In genomic region chrX:17736478-17736855, GRCh38 we compare ENCODE assay signal across 1 cellular context.
TF ChIP-seq lines count a peak whose summit lies in the region.

No MANE protein-coding gene starts in this region.

TF ChIP-seq in HEK293, 187 proteins besides CTCF, POLR2A, EP300 and RAD21 (continued from another document and continues in another):
- TF ChIP-seq, protein P1, sequence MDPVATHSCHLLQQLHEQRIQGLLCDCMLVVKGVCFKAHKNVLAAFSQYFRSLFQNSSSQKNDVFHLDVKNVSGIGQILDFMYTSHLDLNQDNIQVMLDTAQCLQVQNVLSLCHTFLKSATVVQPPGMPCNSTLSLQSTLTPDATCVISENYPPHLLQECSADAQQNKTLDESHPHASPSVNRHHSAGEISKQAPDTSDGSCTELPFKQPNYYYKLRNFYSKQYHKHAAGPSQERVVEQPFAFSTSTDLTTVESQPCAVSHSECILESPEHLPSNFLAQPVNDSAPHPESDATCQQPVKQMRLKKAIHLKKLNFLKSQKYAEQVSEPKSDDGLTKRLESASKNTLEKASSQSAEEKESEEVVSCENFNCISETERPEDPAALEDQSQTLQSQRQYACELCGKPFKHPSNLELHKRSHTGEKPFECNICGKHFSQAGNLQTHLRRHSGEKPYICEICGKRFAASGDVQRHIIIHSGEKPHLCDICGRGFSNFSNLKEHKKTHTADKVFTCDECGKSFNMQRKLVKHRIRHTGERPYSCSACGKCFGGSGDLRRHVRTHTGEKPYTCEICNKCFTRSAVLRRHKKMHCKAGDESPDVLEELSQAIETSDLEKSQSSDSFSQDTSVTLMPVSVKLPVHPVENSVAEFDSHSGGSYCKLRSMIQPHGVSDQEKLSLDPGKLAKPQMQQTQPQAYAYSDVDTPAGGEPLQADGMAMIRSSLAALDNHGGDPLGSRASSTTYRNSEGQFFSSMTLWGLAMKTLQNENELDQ (tag by site-specific recombination; IDR thresholded peaks at IDR 0.05; ENCODE audit: low read depth), result no peak
- TF ChIP-seq SETDB1 (IDR thresholded peaks at IDR 0.05; ENCODE audit: insufficient read length, low read length) (no peak), ZNF670 (tag by site-specific recombination; IDR thresholded peaks at IDR 0.05; ENCODE audit: low read depth) (no peak), ZNF488 (tag by site-specific recombination; IDR thresholded peaks at IDR 0.05) (no peak), ZNF112 (tag by site-specific recombination; IDR thresholded peaks at IDR 0.05) (no peak), IKZF3 (tag by site-specific recombination; IDR thresholded peaks at IDR 0.05) (no peak), MEIS1 (CRISPR knock-in tag; IDR thresholded peaks at IDR 0.05; ENCODE audit: borderline replicate concordance) (no peak), ZNF24 (tag by site-specific recombination; IDR thresholded peaks at IDR 0.05) (peak; percentile 48; the same call in 1 of the 2 replicates), ZFP69B (tag by site-specific recombination; IDR thresholded peaks at IDR 0.05) (0 out of 2 replicates have a peak, but pooled peaks have one; percentile 24), ZSCAN30 (tag by site-specific recombination; IDR thresholded peaks at IDR 0.05) (no peak), ZNF221 (tag by site-specific recombination; IDR thresholded peaks at IDR 0.05; ENCODE audit: borderline replicate concordance) (no peak), KLF1 (tag by site-specific recombination; IDR thresholded peaks at IDR 0.05) (no peak; the same call in 1 of the 2 replicates), OSR2 (tag by site-specific recombination; IDR thresholded peaks at IDR 0.05) (no peak), ZNF777 (tag by site-specific recombination; IDR thresholded peaks at IDR 0.05; ENCODE audit: borderline replicate concordance) (no peak), ZNF16 (tag by site-specific recombination; IDR thresholded peaks at IDR 0.05; ENCODE audit: low read depth) (no peak), ZNF707 (tag by site-specific recombination; IDR thresholded peaks at IDR 0.05) (no peak), ZNF157 (tag by site-specific recombination; IDR thresholded peaks at IDR 0.05) (no peak), ZNF560 (tag by site-specific recombination; IDR thresholded peaks at IDR 0.05; ENCODE audit: borderline replicate concordance) (no peak), ZNF513 (tag by site-specific recombination; IDR thresholded peaks at IDR 0.05) (no peak), ZNF202 (tag by site-specific recombination; IDR thresholded peaks at IDR 0.05; ENCODE audit: borderline replicate concordance) (no peak), ZNF548 (tag by site-specific recombination; IDR thresholded peaks at IDR 0.05) (no peak), ZNF366 (tag by site-specific recombination; conservative IDR thresholded peaks at IDR 0.05) (no peak), ZNF404 (tag by site-specific recombination; IDR thresholded peaks at IDR 0.05) (no peak), ZNF354C (tag by site-specific recombination; IDR thresholded peaks at IDR 0.05; ENCODE audit: borderline replicate concordance, low read depth) (no peak), ZNF654 (tag by site-specific recombination; IDR thresholded peaks at IDR 0.05; ENCODE audit: low read depth) (no peak; the same call in 1 of the 2 replicates), ZFP41 (tag by site-specific recombination; IDR thresholded peaks at IDR 0.05; ENCODE audit: borderline replicate concordance) (no peak), GLI4 (tag by site-specific recombination; IDR thresholded peaks at IDR 0.05) (no peak), KLF9 (tag by site-specific recombination; IDR thresholded peaks at IDR 0.05; ENCODE audit: low read depth) (no peak), ZNF658 (tag by site-specific recombination; IDR thresholded peaks at IDR 0.05) (no peak), ZNF558 (tag by site-specific recombination; IDR thresholded peaks at IDR 0.05) (no peak), ZNF626 (tag by site-specific recombination; IDR thresholded peaks at IDR 0.05) (no peak), FEZF1 (tag by site-specific recombination; IDR thresholded peaks at IDR 0.05) (no peak), BCL11A (tag by site-specific recombination; IDR thresholded peaks at IDR 0.05; ENCODE audit: low read depth) (no peak), PRDM2 (tag by site-specific recombination; IDR thresholded peaks at IDR 0.05; ENCODE audit: borderline replicate concordance) (no peak), REST (tag by site-specific recombination; IDR thresholded peaks at IDR 0.05) (no peak), AEBP2 (tag by site-specific recombination; IDR thresholded peaks at IDR 0.05; ENCODE audit: borderline replicate concordance) (no peak), ZNF302 (tag by site-specific recombination; IDR thresholded peaks at IDR 0.05; ENCODE audit: low read depth) (no peak), ZNF768 (tag by site-specific recombination; IDR thresholded peaks at IDR 0.05) (0 out of 2 replicates have a peak, but pooled peaks have one; percentile 5)
- TF ChIP-seq, protein P2, sequence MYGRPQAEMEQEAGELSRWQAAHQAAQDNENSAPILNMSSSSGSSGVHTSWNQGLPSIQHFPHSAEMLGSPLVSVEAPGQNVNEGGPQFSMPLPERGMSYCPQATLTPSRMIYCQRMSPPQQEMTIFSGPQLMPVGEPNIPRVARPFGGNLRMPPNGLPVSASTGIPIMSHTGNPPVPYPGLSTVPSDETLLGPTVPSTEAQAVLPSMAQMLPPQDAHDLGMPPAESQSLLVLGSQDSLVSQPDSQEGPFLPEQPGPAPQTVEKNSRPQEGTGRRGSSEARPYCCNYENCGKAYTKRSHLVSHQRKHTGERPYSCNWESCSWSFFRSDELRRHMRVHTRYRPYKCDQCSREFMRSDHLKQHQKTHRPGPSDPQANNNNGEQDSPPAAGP (tag by site-specific recombination; IDR thresholded peaks at IDR 0.05), result 0 out of 2 replicates have a peak, but pooled peaks have one; percentile 38
- TF ChIP-seq, protein P3, sequence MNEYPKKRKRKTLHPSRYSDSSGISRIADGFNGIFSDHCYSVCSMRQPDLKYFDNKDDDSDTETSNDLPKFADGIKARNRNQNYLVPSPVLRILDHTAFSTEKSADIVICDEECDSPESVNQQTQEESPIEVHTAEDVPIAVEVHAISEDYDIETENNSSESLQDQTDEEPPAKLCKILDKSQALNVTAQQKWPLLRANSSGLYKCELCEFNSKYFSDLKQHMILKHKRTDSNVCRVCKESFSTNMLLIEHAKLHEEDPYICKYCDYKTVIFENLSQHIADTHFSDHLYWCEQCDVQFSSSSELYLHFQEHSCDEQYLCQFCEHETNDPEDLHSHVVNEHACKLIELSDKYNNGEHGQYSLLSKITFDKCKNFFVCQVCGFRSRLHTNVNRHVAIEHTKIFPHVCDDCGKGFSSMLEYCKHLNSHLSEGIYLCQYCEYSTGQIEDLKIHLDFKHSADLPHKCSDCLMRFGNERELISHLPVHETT (tag by site-specific recombination; IDR thresholded peaks at IDR 0.05), result 0 out of 2 replicates have a peak, but pooled peaks have one; percentile 18
- TF ChIP-seq, protein P4, sequence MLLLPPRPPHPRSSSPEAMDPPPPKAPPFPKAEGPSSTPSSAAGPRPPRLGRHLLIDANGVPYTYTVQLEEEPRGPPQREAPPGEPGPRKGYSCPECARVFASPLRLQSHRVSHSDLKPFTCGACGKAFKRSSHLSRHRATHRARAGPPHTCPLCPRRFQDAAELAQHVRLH (tag by site-specific recombination; IDR thresholded peaks at IDR 0.05), result peak; percentile 63; the same call in 1 of the 2 replicates
- TF ChIP-seq, protein P5, sequence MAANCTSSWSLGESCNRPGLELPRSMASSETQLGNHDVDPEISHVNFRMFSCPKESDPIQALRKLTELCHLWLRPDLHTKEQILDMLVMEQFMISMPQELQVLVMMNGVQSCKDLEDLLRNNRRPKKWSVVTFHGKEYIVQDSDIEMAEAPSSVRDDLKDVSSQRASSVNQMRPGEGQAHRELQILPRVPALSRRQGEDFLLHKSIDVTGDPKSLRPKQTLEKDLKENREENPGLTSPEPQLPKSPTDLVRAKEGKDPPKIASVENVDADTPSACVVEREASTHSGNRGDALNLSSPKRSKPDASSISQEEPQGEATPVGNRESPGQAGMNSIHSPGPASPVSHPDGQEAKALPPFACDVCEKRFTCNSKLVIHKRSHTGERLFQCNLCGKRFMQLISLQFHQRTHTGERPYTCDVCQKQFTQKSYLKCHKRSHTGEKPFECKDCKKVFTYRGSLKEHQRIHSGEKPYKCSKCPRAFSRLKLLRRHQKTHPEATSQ (tag by site-specific recombination; IDR thresholded peaks at IDR 0.05), result no peak
